ENCODE assay signal across 1 cellular context in the genomic region with DNA sequence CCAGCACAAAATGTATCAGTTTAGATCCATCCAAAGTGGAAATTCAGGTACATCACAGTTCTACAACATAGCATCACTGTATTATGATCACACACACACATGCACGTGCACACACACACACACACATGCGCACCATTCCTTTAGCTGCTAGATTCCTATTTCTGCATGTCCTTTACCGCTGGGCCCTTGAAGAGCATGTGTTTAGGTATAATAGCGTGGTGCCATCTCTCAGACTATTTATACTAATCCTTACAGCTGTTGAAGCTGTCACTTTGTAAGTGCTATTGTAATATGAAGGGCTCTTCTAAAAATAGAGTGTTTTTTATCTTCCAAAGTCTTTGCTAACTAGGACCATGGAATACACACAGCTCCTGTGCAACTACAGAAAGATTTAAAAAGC.
TF ChIP-seq lines count a peak whose summit lies in the region.

No MANE protein-coding gene starts in this region.

TF ChIP-seq in HepG2, 621 proteins besides CTCF, POLR2A, EP300 and RAD21 (continued from another document):
- TF ChIP-seq MTERF4 (CRISPR knock-in tag; IDR thresholded peaks at IDR 0.05), result no peak
- no peak for TF ChIP-seq ZNF615 (CRISPR knock-in tag; IDR thresholded peaks at IDR 0.05; ENCODE audit: borderline replicate concordance)
